ENCODE assay signal across 15 cellular contexts in the genomic region with DNA sequence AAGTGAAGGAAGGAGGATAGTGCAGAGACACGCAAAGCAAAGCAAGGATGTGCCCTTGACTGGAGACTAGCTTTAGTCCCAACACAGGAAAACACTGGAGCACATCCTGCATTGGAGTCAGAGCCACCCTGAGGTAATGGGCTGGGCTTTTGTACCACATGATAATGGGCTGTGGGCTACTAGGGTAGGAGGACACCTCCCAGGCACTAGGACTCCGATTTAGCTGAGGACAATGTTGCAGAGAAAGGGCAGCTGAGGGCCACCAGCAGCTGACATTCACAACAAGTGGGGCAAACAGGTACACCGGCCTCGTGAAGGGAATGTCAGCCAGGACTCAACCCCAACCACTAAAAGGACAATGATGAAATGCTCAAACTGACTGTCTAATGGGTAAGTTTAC. TPM values are rescaled to one million over a fixed set of nuclear protein-coding genes. Genes with fewer than 3 reads are reported as not detected.
DNase-seq lines count a peak whose midpoint lies in the region; ATAC-seq and TF ChIP-seq lines count a peak whose summit lies in the region.
"Had no signal": no experiment of that assay in that cellular context is flagged by ENCODE, and none has a peak within 500 bp of the region (broad histone marks: within the 10 kb centered on the region; RNA-seq: fewer than 3 reads in every experiment).

No MANE protein-coding gene starts in this region.

- peaks cover 37% of the 10 kb centered on the region for H3K36me3 Mint-ChIP-seq in activated CD8-positive, alpha-beta T cell treated with anti-CD3 and anti-CD28 coated beads for 36 hours (ENCODE audit: low read depth)
- H3K36me3 Mint-ChIP-seq in activated CD8-positive, alpha-beta T cell treated with anti-CD3 and anti-CD28 coated beads, Interleukin-2, amount 10 ng/mL, durations not matched to agents 7 days and 5 days (ENCODE audit: low read depth) = peaks cover 42% of the 10 kb centered on the region
- H3K36me3 Mint-ChIP-seq in stimulated activated effector memory CD8-positive, alpha-beta T cell treated with anti-CD3 and anti-CD28 coated beads, Interleukin-12 subunit alpha, Interleukin-12 subunit beta, amount 100 ng/mL, for 72 hours = peaks cover 83% of the 10 kb centered on the region

- TSS peak; percentile 4 for BruUV-seq in OCI-LY7 (replicated peaks; lab: Mats Ljungman, UMichigan)

- CTCF ChIA-PET in activated CD8-positive, alpha-beta T cell treated with anti-CD3 and anti-CD28 coated beads for 36 hours (lab: Charles Lee) = interaction anchor here (1.5 kb wide), 1 partner anchor 15 kb away, joined by 5 read pairs; no protein-coding TSS in a partner anchor
- CTCF ChIA-PET in activated CD8-positive, alpha-beta T cell treated with anti-CD3 and anti-CD28 coated beads, Interleukin-2, amount 10 ng/mL, durations not matched to agents 7 days and 5 days (lab: Charles Lee) = interaction anchor here (1.0 to 1.5 kb wide), 2 partner anchors 12 to 15 kb away, joined by 3 to 4 read pairs; no protein-coding TSS in a partner anchor
- CTCF ChIA-PET in OCI-LY7 (lab: Charles Lee; ENCODE audit: unreplicated experiment) = no interaction called here

- H3K9me3 ChIP-seq in OCI-LY7 (ENCODE audit: low read length) (no peaks in the 10 kb centered on the region; the same call in 1 of the 2 replicates), esophagus muscularis mucosa (no peaks in the 10 kb centered on the region), lower lobe of right lung (peaks cover 6% of the 10 kb centered on the region)

- no peaks in the 10 kb centered on the region for H3K4me1 Mint-ChIP-seq in activated CD8-positive, alpha-beta T cell treated with anti-CD3 and anti-CD28 coated beads for 36 hours (ENCODE audit: low read depth)
- H3K4me1 Mint-ChIP-seq in activated CD8-positive, alpha-beta T cell treated with anti-CD3 and anti-CD28 coated beads, Interleukin-2, amount 10 ng/mL, durations not matched to agents 7 days and 5 days (ENCODE audit: low read depth) = no peaks in the 10 kb centered on the region
- H3K4me1 Mint-ChIP-seq in stimulated activated effector memory CD8-positive, alpha-beta T cell treated with anti-CD3 and anti-CD28 coated beads, Interleukin-12 subunit alpha, Interleukin-12 subunit beta, amount 100 ng/mL, for 72 hours = no peaks in the 10 kb centered on the region

- no peak overlapping the region for H2AFZ ChIP-seq in OCI-LY7 (ENCODE audit: low read length)
- H2AFZ ChIP-seq: GM23248 had no signal

- no peak for TF ChIP-seq POLR2A in esophagus muscularis mucosa (IDR thresholded peaks at IDR 0.05; ENCODE audit: low read depth)

- H3K4me1 ChIP-seq in OCI-LY7 (ENCODE audit: insufficient read depth, low read length, poor library complexity, severe bottlenecking) = no peaks in the 10 kb centered on the region
- H3K4me1 ChIP-seq in esophagus muscularis mucosa = peaks cover 0 to 7% (median 0%) of the 10 kb centered on the region in 4 donors
- no peaks in the 10 kb centered on the region for H3K4me1 ChIP-seq in lower lobe of right lung
- H3K4me1 ChIP-seq: BLaER1 treated with 17β-estradiol and CSF1 and Interleukin-3, amounts not matched to agents 10 nM and 100 nM had no signal

- H3K4me3 ChIP-seq in OCI-LY7 (ENCODE audit: low read depth, low read length, poor library complexity, severe bottlenecking) (no peak overlapping the region), esophagus muscularis mucosa (no peak overlapping the region), lower lobe of right lung (no peak overlapping the region)
- H3K4me3 ChIP-seq: BLaER1 treated with 17β-estradiol and CSF1 and Interleukin-3, amounts not matched to agents 10 nM and 100 nM; GM23248 had no signal

- POLR2A ChIA-PET in activated CD8-positive, alpha-beta T cell treated with anti-CD3 and anti-CD28 coated beads for 36 hours (lab: Charles Lee) = no interaction called here
- POLR2A ChIA-PET in activated CD8-positive, alpha-beta T cell treated with anti-CD3 and anti-CD28 coated beads, Interleukin-2, amount 10 ng/mL, durations not matched to agents 7 days and 5 days (lab: Charles Lee) = no interaction called here
- POLR2A ChIA-PET in OCI-LY7 (lab: Charles Lee) = no interaction called here

- peaks cover 8% of the 10 kb centered on the region for H3K79me2 ChIP-seq in OCI-LY7 (ENCODE audit: insufficient read depth, low read depth, low read length)

- H3K27ac ChIP-seq in OCI-LY7 (ENCODE audit: low read depth, low read length, poor library complexity, severe bottlenecking) (no peak overlapping the region), esophagus muscularis mucosa (replicated peaks in 1 of 4) (no peak overlapping the region), lower lobe of right lung (no peak overlapping the region)
- H3K27ac ChIP-seq: BLaER1 treated with 17β-estradiol and CSF1 and Interleukin-3, amounts not matched to agents 10 nM and 100 nM; GM23248 had no signal

- no peak overlapping the region for H3K4me2 ChIP-seq in OCI-LY7 (ENCODE audit: low read length)
- H3K4me2 ChIP-seq: BLaER1 treated with 17β-estradiol and CSF1 and Interleukin-3, amounts not matched to agents 10 nM and 100 nM had no signal

- no peak for DNase-seq in activated CD8-positive, alpha-beta T cell treated with anti-CD3 and anti-CD28 coated beads for 36 hours
- no peak for DNase-seq in activated CD8-positive, alpha-beta T cell treated with anti-CD3 and anti-CD28 coated beads, Interleukin-2, amount 10 ng/mL, durations not matched to agents 7 days and 5 days
- DNase-seq in OCI-LY7 (ENCODE audit: low spot score) (no peak), esophagus muscularis mucosa (ENCODE audit: extremely low spot score) (peak; percentile 45), lower lobe of right lung (no peak)
- DNase-seq in stimulated activated effector memory CD8-positive, alpha-beta T cell treated with anti-CD3 and anti-CD28 coated beads, Interleukin-12 subunit alpha, Interleukin-12 subunit beta, amount 100 ng/mL, for 72 hours (ENCODE audit: low spot score in 2 of 2) = no peak
- DNase-seq: ACHN; CD4-positive, CD25-positive, alpha-beta regulatory T cell; GM23248; IMR-90 had no signal

- no peaks in the 10 kb centered on the region for H3K9me2 ChIP-seq in OCI-LY7 (ENCODE audit: insufficient read depth, low read length)

- H3K36me3 ChIP-seq in OCI-LY7 (ENCODE audit: insufficient read depth, low read length) (peaks cover 85% of the 10 kb centered on the region), esophagus muscularis mucosa (peaks cover 26 to 66% (median 60%) of the 10 kb centered on the region in 4 donors), lower lobe of right lung (peaks cover 72% of the 10 kb centered on the region)

- peaks cover 3% of the 10 kb centered on the region; the same call in 1 of the 2 replicates for H4K20me1 ChIP-seq in OCI-LY7 (ENCODE audit: insufficient read depth, low read length)

- H3K4me3 Mint-ChIP-seq in activated CD8-positive, alpha-beta T cell treated with anti-CD3 and anti-CD28 coated beads for 36 hours = no peak overlapping the region
- no peak overlapping the region for H3K4me3 Mint-ChIP-seq in activated CD8-positive, alpha-beta T cell treated with anti-CD3 and anti-CD28 coated beads, Interleukin-2, amount 10 ng/mL, durations not matched to agents 7 days and 5 days
- H3K4me3 Mint-ChIP-seq in stimulated activated effector memory CD8-positive, alpha-beta T cell treated with anti-CD3 and anti-CD28 coated beads, Interleukin-12 subunit alpha, Interleukin-12 subunit beta, amount 100 ng/mL, for 72 hours = no peak overlapping the region
- H3K4me3 Mint-ChIP-seq: CD4-positive, CD25-positive, alpha-beta regulatory T cell had no signal

- no peak for TF ChIP-seq CTCF in activated CD8-positive, alpha-beta T cell treated with anti-CD3 and anti-CD28 coated beads for 36 hours (IDR thresholded peaks at IDR 0.05)
- TF ChIP-seq CTCF in OCI-LY7 (conservative IDR thresholded peaks at IDR 0.05; ENCODE audit: low read length) (no peak), esophagus muscularis mucosa (IDR thresholded peaks at IDR 0.05) (no peak), lower lobe of right lung (IDR thresholded peaks at IDR 0.05) (no peak)

- intact Hi-C loops in activated CD8-positive, alpha-beta T cell treated with anti-CD3 and anti-CD28 coated beads for 36 hours (cut with micrococcal nuclease) = no loop called here
- intact Hi-C loops in OCI-LY7 (cut with micrococcal nuclease; ENCODE audit: unreplicated experiment) = no loop called here
- intact Hi-C loops in esophagus muscularis mucosa (cut with DNase I) = no loop called here
- intact Hi-C loops in lower lobe of right lung (cut with DNase I) = no loop called here

- no peaks in the 10 kb centered on the region for H3K27me3 Mint-ChIP-seq in activated CD8-positive, alpha-beta T cell treated with anti-CD3 and anti-CD28 coated beads for 36 hours
- no peaks in the 10 kb centered on the region for H3K27me3 Mint-ChIP-seq in activated CD8-positive, alpha-beta T cell treated with anti-CD3 and anti-CD28 coated beads, Interleukin-2, amount 10 ng/mL, durations not matched to agents 7 days and 5 days (ENCODE audit: low read depth)
- H3K27me3 Mint-ChIP-seq: CD4-positive, CD25-positive, alpha-beta regulatory T cell had no signal

- H3K27me3 ChIP-seq in esophagus muscularis mucosa (no peaks in the 10 kb centered on the region), lower lobe of right lung (ENCODE audit: low read depth) (no peaks in the 10 kb centered on the region)
- H3K27me3 ChIP-seq: BLaER1 treated with 17β-estradiol and CSF1 and Interleukin-3, amounts not matched to agents 10 nM and 100 nM had no signal

- peak overlapping the region; percentile 55 for H3K27ac Mint-ChIP-seq in activated CD8-positive, alpha-beta T cell treated with anti-CD3 and anti-CD28 coated beads for 36 hours
- H3K27ac Mint-ChIP-seq in activated CD8-positive, alpha-beta T cell treated with anti-CD3 and anti-CD28 coated beads, Interleukin-2, amount 10 ng/mL, durations not matched to agents 7 days and 5 days = no peak overlapping the region
- peak overlapping the region; percentile 44 for H3K27ac Mint-ChIP-seq in stimulated activated effector memory CD8-positive, alpha-beta T cell treated with anti-CD3 and anti-CD28 coated beads, Interleukin-12 subunit alpha, Interleukin-12 subunit beta, amount 100 ng/mL, for 72 hours
- H3K27ac Mint-ChIP-seq: CD4-positive, CD25-positive, alpha-beta regulatory T cell had no signal

- no peak for ATAC-seq in activated CD8-positive, alpha-beta T cell treated with anti-CD3 and anti-CD28 coated beads for 36 hours
- ATAC-seq in activated CD8-positive, alpha-beta T cell treated with anti-CD3 and anti-CD28 coated beads, Interleukin-2, amount 10 ng/mL, durations not matched to agents 7 days and 5 days = no peak
- ATAC-seq in stimulated activated effector memory CD8-positive, alpha-beta T cell treated with anti-CD3 and anti-CD28 coated beads, Interleukin-12 subunit alpha, Interleukin-12 subunit beta, amount 100 ng/mL, for 72 hours = no peak
- ATAC-seq in lower lobe of right lung (no peak), GM19463 (IDR thresholded peaks at IDR 0.05; ENCODE audit: unreplicated experiment) (no peak)

- no peak for TF ChIP-seq EP300 in esophagus muscularis mucosa (IDR thresholded peaks at IDR 0.05)

- peaks cover 2% of the 10 kb centered on the region for H3K9me3 Mint-ChIP-seq in activated CD8-positive, alpha-beta T cell treated with anti-CD3 and anti-CD28 coated beads for 36 hours
- no peaks in the 10 kb centered on the region for H3K9me3 Mint-ChIP-seq in activated CD8-positive, alpha-beta T cell treated with anti-CD3 and anti-CD28 coated beads, Interleukin-2, amount 10 ng/mL, durations not matched to agents 7 days and 5 days (ENCODE audit: insufficient read depth)
- H3K9me3 Mint-ChIP-seq in stimulated activated effector memory CD8-positive, alpha-beta T cell treated with anti-CD3 and anti-CD28 coated beads, Interleukin-12 subunit alpha, Interleukin-12 subunit beta, amount 100 ng/mL, for 72 hours = no peaks in the 10 kb centered on the region

- WGBS in esophagus muscularis mucosa = 94% methylated on average over 4 of the region's 4 CpGs

RNA-seq across cellular contexts. Expression of a gene that starts 10.2 kb away (rescaled TPM):
- total RNA-seq in activated CD8-positive, alpha-beta T cell treated with anti-CD3 and anti-CD28 coated beads for 36 hours = 10 to 100 TPM; 45.0 to 47.5 TPM
- total RNA-seq in activated CD8-positive, alpha-beta T cell treated with anti-CD3 and anti-CD28 coated beads, Interleukin-2, amount 10 ng/mL, durations not matched to agents 7 days and 5 days = 10 to 100 TPM; 44.8 to 45.6 TPM
- 21.4 and 23.0 TPM in 2 replicates for total RNA-seq in OCI-LY7 (2014; rRNA removed; shearing (Covaris generic))
- total RNA-seq in OCI-LY7 (2022) (42.7 and 46.7 TPM in 2 replicates), esophagus muscularis mucosa (10 to 100 TPM; 30.6 to 38.2 (median 35.7) TPM), lower lobe of right lung (32.2 TPM)

RNA-seq across cellular contexts. Expression of a gene that starts 26.7 kb away (rescaled TPM):
- 1 to 10 TPM; 1.3 to 1.5 TPM for total RNA-seq in activated CD8-positive, alpha-beta T cell treated with anti-CD3 and anti-CD28 coated beads for 36 hours
- total RNA-seq in activated CD8-positive, alpha-beta T cell treated with anti-CD3 and anti-CD28 coated beads, Interleukin-2, amount 10 ng/mL, durations not matched to agents 7 days and 5 days = not detected
- total RNA-seq in OCI-LY7 (2014; rRNA removed; shearing (Covaris generic)) = 0.13 TPM in 1 of 2 replicates, not detected in the other
- total RNA-seq in OCI-LY7 (2022) (not detected in 2 replicates), esophagus muscularis mucosa (under 1 TPM in 3 of 4 donors, not detected in 1; 0.11 to 0.17 (median 0.13) TPM), lower lobe of right lung (1.3 TPM)
- total RNA-seq: A172; CD4-positive, CD25-positive, alpha-beta regulatory T cell; Daoy; GM23248; HT-29; IMR-90 had no signal

RNA-seq across cellular contexts. Expression of a gene that starts 39.8 kb away (rescaled TPM):
- total RNA-seq in activated CD8-positive, alpha-beta T cell treated with anti-CD3 and anti-CD28 coated beads for 36 hours = 10 to 100 TPM; 18.7 to 22.2 TPM
- total RNA-seq in activated CD8-positive, alpha-beta T cell treated with anti-CD3 and anti-CD28 coated beads, Interleukin-2, amount 10 ng/mL, durations not matched to agents 7 days and 5 days = 10 to 100 TPM; 31.7 to 33.7 TPM
- total RNA-seq in OCI-LY7 (2014; rRNA removed; shearing (Covaris generic)) = 21.5 and 29.9 TPM in 2 replicates
- total RNA-seq in OCI-LY7 (2022) = 15.3 and 19.3 TPM in 2 replicates
- total RNA-seq in esophagus muscularis mucosa = 10 to 100 TPM; 20.7 to 55.7 (median 26.6) TPM
- 26.4 TPM for total RNA-seq in lower lobe of right lung

RNA-seq across cellular contexts. Expression of a gene that starts 42.7 kb away (rescaled TPM):
- total RNA-seq in activated CD8-positive, alpha-beta T cell treated with anti-CD3 and anti-CD28 coated beads for 36 hours = 1 to 10 TPM in 1 of 2 experiments, under 1 TPM in 1; 0.68 to 1.1 TPM
- not detected for total RNA-seq in activated CD8-positive, alpha-beta T cell treated with anti-CD3 and anti-CD28 coated beads, Interleukin-2, amount 10 ng/mL, durations not matched to agents 7 days and 5 days
- total RNA-seq in OCI-LY7 (2014; rRNA removed; shearing (Covaris generic)) = not detected in 2 replicates
- not detected in 2 replicates for total RNA-seq in OCI-LY7 (2022)
- under 1 TPM in 1 of 4 donors, not detected in 3; 0.50 TPM for total RNA-seq in esophagus muscularis mucosa
- total RNA-seq in lower lobe of right lung = 3.3 TPM
- total RNA-seq: A172; CD4-positive, CD25-positive, alpha-beta regulatory T cell; GM23248 had no signal

RNA-seq across cellular contexts. Expression of a gene that starts 55.3 kb away (rescaled TPM):
- not detected for total RNA-seq in activated CD8-positive, alpha-beta T cell treated with anti-CD3 and anti-CD28 coated beads for 36 hours
- total RNA-seq in activated CD8-positive, alpha-beta T cell treated with anti-CD3 and anti-CD28 coated beads, Interleukin-2, amount 10 ng/mL, durations not matched to agents 7 days and 5 days = not detected
- total RNA-seq in OCI-LY7 (2014; rRNA removed; shearing (Covaris generic)) = not detected in 2 replicates
- 0.40 TPM in 1 of 2 replicates, not detected in the other for total RNA-seq in OCI-LY7 (2022)
- total RNA-seq in esophagus muscularis mucosa = not detected
- 0.62 TPM for total RNA-seq in lower lobe of right lung
- total RNA-seq: A172; CD4-positive, CD25-positive, alpha-beta regulatory T cell; GM23248 had no signal
